ENCODE assay signal across 14 cellular contexts in genomic region chr21:29416268-29416667, GRCh38.
DNase-seq lines count a peak whose midpoint lies in the region; ATAC-seq and TF ChIP-seq lines count a peak whose summit lies in the region.
"Had no signal": no experiment of that assay in that cellular context is flagged by ENCODE, and none has a peak within 500 bp of the region (broad histone marks: within the 10 kb centered on the region; RNA-seq: fewer than 3 reads in every experiment).

No MANE protein-coding gene starts in this region.

- no peak overlapping the region for H3K4me3 ChIP-seq in PC-3 (ENCODE audit: low read length)
- H3K4me3 ChIP-seq in epithelial cell of esophagus (ENCODE audit: low read length): no peak overlapping the region

- H3F3A ChIP-seq in PC-3 (ENCODE audit: low read length, unreplicated experiment): no peaks in the 10 kb centered on the region

- no peaks in the 10 kb centered on the region for H3K27me3 ChIP-seq in PC-3 (ENCODE audit: low read length)

- no peak overlapping the region for H3K9ac ChIP-seq in PC-3 (ENCODE audit: low read length)

- CTCF ChIA-PET in PC-3 (lab: Charles Lee): no interaction called here
- CTCF ChIA-PET in activated CD8-positive, alpha-beta T cell treated with anti-CD3 and anti-CD28 coated beads for 36 hours (lab: Charles Lee): interaction anchor here (1.4 kb wide), 1 partner anchor 433 kb away, joined by 4 read pairs; no protein-coding TSS in a partner anchor

- H3K36me3 Mint-ChIP-seq in activated CD8-positive, alpha-beta T cell treated with anti-CD3 and anti-CD28 coated beads for 36 hours (ENCODE audit: low read depth): peaks cover 4% of the 10 kb centered on the region
- H3K36me3 Mint-ChIP-seq: IgD-negative memory B cell had no signal

- H3K27ac ChIP-seq in PC-3 (ENCODE audit: low read length): no peak overlapping the region

- H4K20me1 ChIP-seq in PC-3 (ENCODE audit: low read length): no peaks in the 10 kb centered on the region

- H3K9me3 ChIP-seq in PC-3 (ENCODE audit: low read length): no peaks in the 10 kb centered on the region

- H3K9me2 ChIP-seq in PC-3 (replicated peaks; ENCODE audit: low read length): no peaks in the 10 kb centered on the region

- POLR2A ChIA-PET in PC-3 (lab: Charles Lee; ENCODE audit: unreplicated experiment): no interaction called here
- POLR2A ChIA-PET in activated CD8-positive, alpha-beta T cell treated with anti-CD3 and anti-CD28 coated beads for 36 hours (lab: Charles Lee): no interaction called here

- H2AFZ ChIP-seq in PC-3 (ENCODE audit: low read length): no peak overlapping the region

- no peak overlapping the region for H3K4me3 Mint-ChIP-seq in activated CD8-positive, alpha-beta T cell treated with anti-CD3 and anti-CD28 coated beads for 36 hours
- H3K4me3 Mint-ChIP-seq: B cell; CD4-positive, alpha-beta T cell; IgD-negative memory B cell had no signal

- H3K4me1 ChIP-seq in PC-3 (ENCODE audit: insufficient read depth, low read length): peaks cover 8% of the 10 kb centered on the region; the same call in 1 of the 2 replicates

- H3K9me3 Mint-ChIP-seq in activated CD8-positive, alpha-beta T cell treated with anti-CD3 and anti-CD28 coated beads for 36 hours: peaks cover 2% of the 10 kb centered on the region

- intact Hi-C loops in PC-3 (cut with micrococcal nuclease): no loop called here
- intact Hi-C loops in activated CD8-positive, alpha-beta T cell treated with anti-CD3 and anti-CD28 coated beads for 36 hours (cut with micrococcal nuclease): no loop called here

- H3K4me2 ChIP-seq in PC-3 (ENCODE audit: low read length): 0 out of 2 replicates have a peak overlapping the region, but pooled peaks have one; percentile 13

- BruUV-seq in PC-3 (replicated peaks; lab: Mats Ljungman, UMichigan): no TSS peak

- no peak overlapping the region for H3K27ac Mint-ChIP-seq in activated CD8-positive, alpha-beta T cell treated with anti-CD3 and anti-CD28 coated beads for 36 hours
- H3K27ac Mint-ChIP-seq: B cell; CD4-positive, alpha-beta T cell; IgD-negative memory B cell had no signal

- peaks cover 7% of the 10 kb centered on the region for H3K4me1 Mint-ChIP-seq in activated CD8-positive, alpha-beta T cell treated with anti-CD3 and anti-CD28 coated beads for 36 hours (ENCODE audit: low read depth)

- TF ChIP-seq CTCF in PC-3 (conservative IDR thresholded peaks at IDR 0.05; ENCODE audit: low read depth, low read length) (no peak), epithelial cell of esophagus (IDR thresholded peaks at IDR 0.05; ENCODE audit: insufficient read depth, low read depth, low read length, missing control alignments) (no peak)
- TF ChIP-seq CTCF in activated CD8-positive, alpha-beta T cell treated with anti-CD3 and anti-CD28 coated beads for 36 hours (IDR thresholded peaks at IDR 0.05): no peak

- no peaks in the 10 kb centered on the region for H3K27me3 Mint-ChIP-seq in activated CD8-positive, alpha-beta T cell treated with anti-CD3 and anti-CD28 coated beads for 36 hours
- H3K27me3 Mint-ChIP-seq: B cell; CD4-positive, alpha-beta T cell; IgD-negative memory B cell had no signal

- DNase-seq in EL (peak; percentile 17), PC-3 (peak; percentile 67), epithelial cell of esophagus (ENCODE audit: low read depth) (peak; percentile 51), foreskin melanocyte (peak; percentile 46), NOMO-1 (lab: John Stamatoyannopoulos, UW; ENCODE audit: unreplicated experiment in 2 of 2) (no peak)
- no peak for DNase-seq in activated CD8-positive, alpha-beta T cell treated with anti-CD3 and anti-CD28 coated beads for 36 hours
- DNase-seq: C1 segment of cervical spinal cord; CD4-positive, alpha-beta T cell; DMS79; GF-D8; HCEC 1CT had no signal

- ATAC-seq in PC-3 (peak; percentile 56), HG02840 (IDR thresholded peaks at IDR 0.05; ENCODE audit: low FRiP score, unreplicated experiment) (no peak)
- ATAC-seq in activated CD8-positive, alpha-beta T cell treated with anti-CD3 and anti-CD28 coated beads for 36 hours: no peak

- no peaks in the 10 kb centered on the region for H3K79me2 ChIP-seq in PC-3 (ENCODE audit: low read length)

- no peaks in the 10 kb centered on the region for H3K36me3 ChIP-seq in PC-3 (ENCODE audit: low read depth, low read length)

Comparison
In these comparisons a context has a peak if more than half of its experiments do, and no peak if none do; other contexts are left out.
1. DNase-seq: peak in EL (single experiment), PC-3 (single experiment), epithelial cell of esophagus (single experiment) and foreskin melanocyte (single experiment); none in NOMO-1 (0 of 2) and activated CD8-positive, alpha-beta T cell treated with anti-CD3 and anti-CD28 coated beads for 36 hours (single experiment).